8 cellular contexts compared by ENCODE assay signal in genomic region chr6:43020847-43021246, GRCh38. TPM values are rescaled to one million over a fixed set of nuclear protein-coding genes. Genes with fewer than 3 reads are reported as not detected.
DNase-seq lines count a peak whose midpoint lies in the region; ATAC-seq and TF ChIP-seq lines count a peak whose summit lies in the region.

No MANE protein-coding gene starts in this region.

- TF ChIP-seq CTCF in heart right ventricle (IDR thresholded peaks at IDR 0.05): no peak
- TF ChIP-seq CTCF in tibial nerve (IDR thresholded peaks at IDR 0.05): no peak

- ATAC-seq in heart right ventricle (peak in 3 of 8 donors; percentile 1 to 11 (median 2)), Right ventricle myocardium superior (ENCODE audit: poor library complexity) (no peak), HG03045 (IDR thresholded peaks at IDR 0.05; ENCODE audit: unreplicated experiment) (no peak), HG03439 (IDR thresholded peaks at IDR 0.05; ENCODE audit: unreplicated experiment) (no peak), GM18519 (IDR thresholded peaks at IDR 0.05; ENCODE audit: low FRiP score, unreplicated experiment) (no peak)

- no peak for TF ChIP-seq EP300 in tibial nerve (IDR thresholded peaks at IDR 0.05)

- 51 to 57% methylated on average over 5 of the region's 5 CpGs for WGBS in heart right ventricle, 2 donors
- 47 to 58% methylated on average over 5 of the region's 5 CpGs for WGBS in tibial nerve, 2 donors

- H3K9me3 ChIP-seq in heart right ventricle (no peaks in the 10 kb centered on the region), tibial nerve (no peaks in the 10 kb centered on the region)

- H3K27ac ChIP-seq in heart right ventricle: peak overlapping the region; percentile 64 to 97 (median 90)
- H3K27ac ChIP-seq in layer of hippocampus (ENCODE audit: low read depth, low read length): peak overlapping the region; percentile 52
- peak overlapping the region; percentile 67 to 92 (median 86) for H3K27ac ChIP-seq in tibial nerve

- H3K4me1 ChIP-seq in heart right ventricle (peaks cover 10 to 73% (median 51%) of the 10 kb centered on the region in 9 donors), tibial nerve (peaks cover 0 to 60% (median 20%) of the 10 kb centered on the region in 4 donors)

- DNase-seq in heart right ventricle (no peak), Right ventricle myocardium superior (no peak), amniotic epithelial cell (ENCODE audit: low read depth) (peak; percentile 23), tibial nerve (ENCODE audit: low spot score in 2 of 2) (no peak)

- intact Hi-C loops in heart right ventricle (cut with DNase I) (loop anchor here in 1 of 10 donors (5.0 kb wide), 1 partner anchor 36 kb away; the partner anchor contains the start of genes KLC4 and MRPL2), Right ventricle myocardium superior (cut with DNase I) (loop anchor here (5.0 kb wide), 1 partner anchor 36 kb away; the partner anchor contains the start of genes KLC4 and MRPL2)

- TF ChIP-seq POLR2A in tibial nerve (IDR thresholded peaks at IDR 0.05): no peak

- H3K4me3 ChIP-seq in heart right ventricle: peak overlapping the region in 9 of 10 donors; percentile 86 to 99 (median 95)
- peak overlapping the region; percentile 84 to 93 (median 87) for H3K4me3 ChIP-seq in tibial nerve

- H3K27me3 ChIP-seq in heart right ventricle (no peaks in the 10 kb centered on the region), layer of hippocampus (ENCODE audit: control insufficient read depth, insufficient read depth, low read length) (no peaks in the 10 kb centered on the region), tibial nerve (no peaks in the 10 kb centered on the region)

- peaks cover 0 to 70% (median 28%) of the 10 kb centered on the region in 9 donors for H3K36me3 ChIP-seq in heart right ventricle
- peaks cover 4 to 53% (median 10%) of the 10 kb centered on the region in 3 donors for H3K36me3 ChIP-seq in tibial nerve

RNA-seq across cellular contexts. Expression of gene RRP36, which starts 0.6 kb away (rescaled TPM):
- total RNA-seq in heart right ventricle (10 to 100 TPM; 21.4 to 35.3 (median 25.6) TPM), Right ventricle myocardium superior (22.9 TPM), tibial nerve (10 to 100 TPM; 39.1 to 96.3 (median 52.8) TPM)
- polyA plus RNA-seq in heart right ventricle: 10 to 100 TPM; 19.4 to 43.6 TPM

RNA-seq across cellular contexts. Expression of gene KLHDC3, which starts 6.8 kb away (rescaled TPM):
- total RNA-seq in heart right ventricle (100 to 1,000 TPM in 4 of 10 donors, 10 to 100 TPM in 6; 78.2 to 165 (median 92.0) TPM), Right ventricle myocardium superior (147 TPM), tibial nerve (10 to 100 TPM; 74.1 to 98.3 (median 86.5) TPM)
- polyA plus RNA-seq in heart right ventricle: 100 to 1,000 TPM in 1 of 2 donors, 10 to 100 TPM in 1; 80.2 to 160 TPM

RNA-seq across cellular contexts. Expression of gene MEA1, which starts 7.1 kb away (rescaled TPM):
- total RNA-seq in heart right ventricle (10 to 100 TPM; 22.9 to 38.7 (median 28.3) TPM), Right ventricle myocardium superior (26.7 TPM), tibial nerve (10 to 100 TPM; 41.8 to 91.6 (median 67.4) TPM)
- polyA plus RNA-seq in heart right ventricle: 10 to 100 TPM; 51.9 to 74.3 TPM

RNA-seq across cellular contexts. Expression of gene CUL7, which starts 32.8 kb away (rescaled TPM):
- total RNA-seq in heart right ventricle: 10 to 100 TPM in 2 of 10 donors, 1 to 10 TPM in 8; 7.1 to 11.2 (median 8.6) TPM
- 1 to 10 TPM; 4.2 to 5.6 TPM for polyA plus RNA-seq in heart right ventricle
- 6.8 TPM for total RNA-seq in Right ventricle myocardium superior
- total RNA-seq in tibial nerve: 10 to 100 TPM; 16.3 to 21.0 (median 17.9) TPM

RNA-seq across cellular contexts. Expression of gene PPP2R5D, which starts 36.5 kb away (rescaled TPM):
- total RNA-seq in heart right ventricle: 10 to 100 TPM; 28.4 to 47.1 (median 31.8) TPM
- 10 to 100 TPM; 23.9 to 35.7 TPM for polyA plus RNA-seq in heart right ventricle
- 34.6 TPM for total RNA-seq in Right ventricle myocardium superior
- total RNA-seq in tibial nerve: 10 to 100 TPM; 25.8 to 54.6 (median 48.3) TPM
